ENCODE assay signal across 19 cellular contexts in genomic region chr17:31412511-31412910, GRCh38.
"Had no signal": no experiment of that assay in that cellular context is flagged by ENCODE, and none has a peak within 500 bp of the region (broad histone marks: within the 10 kb centered on the region; RNA-seq: fewer than 3 reads in every experiment).

No MANE protein-coding gene starts in this region.

- H3K36me3 Mint-ChIP-seq: activated naive CD8-positive, alpha-beta T cell treated with anti-CD3 and anti-CD28 coated beads, Interleukin-2, amount 10 ng/mL, durations not matched to agents 7 days and 5 days; naive thymus-derived CD4-positive, alpha-beta T cell; stimulated activated naive B cell treated with anti-CD40 and anti-IgM and Interleukin-4, amounts not matched to agents 10 μg/mL and 1 μg/mL and 100 μg/mL, for 72 hours had no signal

- H3K4me3 Mint-ChIP-seq: activated naive CD8-positive, alpha-beta T cell treated with anti-CD3 and anti-CD28 coated beads, Interleukin-2, amount 10 ng/mL, durations not matched to agents 7 days and 5 days; activated T-cell treated with anti-CD3 and anti-CD28 coated beads, Interleukin-2, amount 50 U/mL, for 72 hours; naive thymus-derived CD4-positive, alpha-beta T cell; stimulated activated naive B cell treated with anti-CD40 and anti-IgM and Interleukin-4, amounts not matched to agents 10 μg/mL and 1 μg/mL and 100 μg/mL, for 72 hours had no signal

- H3K9me3 Mint-ChIP-seq: activated naive CD8-positive, alpha-beta T cell treated with anti-CD3 and anti-CD28 coated beads, Interleukin-2, amount 10 ng/mL, durations not matched to agents 7 days and 5 days; activated T-cell treated with anti-CD3 and anti-CD28 coated beads, Interleukin-2, amount 50 U/mL, for 72 hours; naive thymus-derived CD4-positive, alpha-beta T cell; stimulated activated naive B cell treated with anti-CD40 and anti-IgM and Interleukin-4, amounts not matched to agents 10 μg/mL and 1 μg/mL and 100 μg/mL, for 72 hours had no signal

- H3K4me1 Mint-ChIP-seq: activated naive CD8-positive, alpha-beta T cell treated with anti-CD3 and anti-CD28 coated beads, Interleukin-2, amount 10 ng/mL, durations not matched to agents 7 days and 5 days; naive thymus-derived CD4-positive, alpha-beta T cell had no signal

- H3K27ac ChIP-seq: body of pancreas, colonic mucosa, esophagus muscularis mucosa, gastroesophageal sphincter, heart right ventricle, ovary, right lobe of liver, thyroid gland had no signal

- DNase-seq: activated CD4-positive, alpha-beta T cell treated with anti-CD3 and anti-CD28 coated beads, Interleukin-2, amount 50 U/mL, for 4 hours; activated naive CD4-positive, alpha-beta T cell; activated naive CD8-positive, alpha-beta T cell treated with anti-CD3 and anti-CD28 coated beads, Interleukin-2, amount 10 ng/mL, durations not matched to agents 7 days and 5 days; activated T-cell treated with anti-CD3 and anti-CD28 coated beads, Interleukin-2, amount 50 U/mL, for 72 hours; body of pancreas; colonic mucosa; effector memory CD4-positive, alpha-beta T cell; heart right ventricle; mesendoderm; naive thymus-derived CD4-positive, alpha-beta T cell; ovary; stimulated activated CD4-positive, alpha-beta T cell treated with anti-CD3 and anti-CD28 coated beads, Interleukin-4, amount 100 ng/mL, for 4 hours; stimulated activated naive B cell treated with anti-CD40 and anti-IgM and Interleukin-4, amounts not matched to agents 10 μg/mL and 1 μg/mL and 100 μg/mL, for 72 hours; SW 1271; T-helper 2 cell; thyroid gland had no signal

- H3K27ac Mint-ChIP-seq: activated naive CD8-positive, alpha-beta T cell treated with anti-CD3 and anti-CD28 coated beads, Interleukin-2, amount 10 ng/mL, durations not matched to agents 7 days and 5 days; activated T-cell treated with anti-CD3 and anti-CD28 coated beads, Interleukin-2, amount 50 U/mL, for 72 hours; stimulated activated naive B cell treated with anti-CD40 and anti-IgM and Interleukin-4, amounts not matched to agents 10 μg/mL and 1 μg/mL and 100 μg/mL, for 72 hours had no signal

- H3K27me3 ChIP-seq: body of pancreas, colonic mucosa, ovary, right lobe of liver, thyroid gland had no signal

- ATAC-seq: activated T-cell treated with anti-CD3 and anti-CD28 coated beads, Interleukin-2, amount 50 U/mL, for 72 hours; body of pancreas; gastroesophageal sphincter; heart right ventricle; naive thymus-derived CD4-positive, alpha-beta T cell; right lobe of liver had no signal
